Comparison of ENCODE assay signal across 8 cellular contexts in the genomic region with DNA sequence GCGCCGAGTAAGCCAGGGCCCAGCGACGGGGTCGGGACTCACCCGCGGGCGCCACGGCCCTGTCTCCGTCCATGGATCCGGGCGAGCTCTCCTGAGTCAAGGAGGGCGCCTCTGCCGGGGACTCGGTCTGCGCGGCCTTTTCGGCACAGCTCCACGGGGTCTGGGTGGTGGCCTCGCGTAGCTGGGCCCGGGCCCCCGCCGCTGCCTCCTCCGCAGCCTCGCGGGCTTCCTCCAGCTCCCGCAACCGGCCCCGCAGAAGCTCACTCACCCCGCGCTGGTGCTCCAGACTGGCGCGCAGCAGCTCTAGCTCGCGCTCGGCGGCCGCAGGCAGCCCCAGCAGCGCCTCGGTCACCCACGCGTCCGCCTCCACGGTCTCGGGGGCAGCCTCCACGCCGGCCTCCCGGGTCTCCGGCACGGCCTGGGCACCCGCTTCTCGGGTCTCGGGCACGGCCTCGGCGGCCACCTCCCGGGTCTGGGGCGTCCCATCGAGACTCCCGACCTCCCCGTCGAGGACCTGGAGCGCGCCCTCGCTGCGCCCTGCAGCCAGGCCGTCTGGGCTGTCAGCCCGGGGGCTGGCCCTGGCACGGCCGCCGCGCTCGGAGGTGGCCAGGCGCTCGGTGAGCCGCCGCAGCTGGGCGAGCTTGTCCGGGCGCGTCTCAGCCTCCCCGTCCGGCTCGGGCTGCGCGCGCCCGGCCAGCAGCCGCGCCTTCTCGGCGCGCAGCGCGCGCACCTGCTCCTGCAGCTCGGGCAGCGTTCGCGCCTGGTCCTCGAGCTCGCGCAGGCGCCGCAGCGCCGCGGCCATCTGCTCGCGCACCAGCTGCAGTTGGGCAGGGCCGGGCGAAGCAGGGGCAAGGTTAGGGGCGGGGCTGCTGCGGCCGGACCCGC. TPM values are rescaled to one million over a fixed set of nuclear protein-coding genes. Genes with fewer than 3 reads are reported as not detected.
DNase-seq lines count a peak whose midpoint lies in the region; ATAC-seq, FAIRE-seq and TF ChIP-seq lines count a peak whose summit lies in the region.

No MANE protein-coding gene starts in this region.

- 15% methylated on average over 60 of the region's 117 CpGs for WGBS in K562 (ENCODE audit: insufficient coverage, low coverage, missing lambda C conversion rate)
- 15 to 24% methylated on average over 4 to 9 of the region's 117 CpGs for WGBS in thyroid gland, 2 donors

- TF ChIP-seq RAD21 in K562 (CRISPR knock-in tag; conservative IDR thresholded peaks at IDR 0.05 in 1 of 2, IDR thresholded peaks at IDR 0.05 in 1 of 2), result no peak

- peak overlapping the region; percentile 55 to 68 (median 65) for H3K4me3 ChIP-seq in BLaER1 treated with 17β-estradiol and CSF1 and Interleukin-3, amounts not matched to agents 10 nM and 100 nM
- peak overlapping the region; percentile 30; the same call in 1 of the 2 replicates for H3K4me3 ChIP-seq in K562
- peak overlapping the region; percentile 5 for H3K4me3 ChIP-seq in kidney epithelial cell (ENCODE audit: low read depth, low read length)
- H3K4me3 ChIP-seq in thyroid gland (replicated peaks in 1 of 3), result peak overlapping the region in 1 of 3 donors; percentile 21

- no peaks in the 10 kb centered on the region for H3K36me3 ChIP-seq in BLaER1 treated with 17β-estradiol and CSF1 and Interleukin-3, amounts not matched to agents 10 nM and 100 nM
- no peaks in the 10 kb centered on the region for H3K36me3 ChIP-seq in K562 (ENCODE audit: control insufficient read depth, insufficient read depth, low read length)
- no peaks in the 10 kb centered on the region for H3K36me3 ChIP-seq in kidney epithelial cell (ENCODE audit: control insufficient read depth, insufficient read depth, low read length)
- no peaks in the 10 kb centered on the region for H3K36me3 ChIP-seq in thyroid gland

- CTCF ChIA-PET in K562 (lab: Yijun Ruan, JAX; ENCODE audit: low intra/inter-chr PET ratio), result no interaction called here

- no peak for FAIRE-seq in K562 (lab: Jason Lieb, UNC)

- H3K9me3 ChIP-seq in BLaER1 treated with 17β-estradiol and CSF1 and Interleukin-3, amounts not matched to agents 10 nM and 100 nM (replicated peaks in 1 of 11), result no peaks in the 10 kb centered on the region
- no peaks in the 10 kb centered on the region for H3K9me3 ChIP-seq in K562 (replicated peaks; ENCODE audit: control insufficient read depth, insufficient read depth, low read depth, low read length)
- no peaks in the 10 kb centered on the region for H3K9me3 ChIP-seq in thyroid gland

- peak overlapping the region; percentile 45; the same call in 1 of the 2 replicates for H2AFZ ChIP-seq in K562 (ENCODE audit: low read depth, low read length)

- TF ChIP-seq EP300 in K562 (IDR thresholded peaks at IDR 0.05; ENCODE audit: low read length), result no peak

- DNase-seq in NCI-H524 (lab: John Stamatoyannopoulos, UW) (peak; percentile 66 to 87), K562 (ENCODE audit: extremely low read depth in 1 of 4, low spot score in 3 of 4) (peak in 3 of 4 experiments; percentile 54 to 77 (median 73)), kidney epithelial cell (ENCODE audit: low read depth) (no peak), thyroid gland (peak; percentile 59 to 64), NCI-H187 treated with DMSO at 0.1 percent for 48 hours (lab: John Stamatoyannopoulos, UW) (no peak)

- ATAC-seq in GM19372 (IDR thresholded peaks at IDR 0.05; ENCODE audit: low read depth, unreplicated experiment) (peak; percentile 71), K562 (peak; percentile 65), HG02623 (IDR thresholded peaks at IDR 0.05; ENCODE audit: unreplicated experiment) (no peak)

- peak overlapping the region; percentile 82 to 99 (median 94) for H3K4me2 ChIP-seq in BLaER1 treated with 17β-estradiol and CSF1 and Interleukin-3, amounts not matched to agents 10 nM and 100 nM
- no peak overlapping the region for H3K4me2 ChIP-seq in K562 (ENCODE audit: insufficient read depth, low read length)

- in situ Hi-C loops in K562 (cut with MboI), result no loop called here

- peak overlapping the region in 7 of 11 experiments; percentile 39 to 57 (median 49); a peak in 10 of 22 replicates for H3K27ac ChIP-seq in BLaER1 treated with 17β-estradiol and CSF1 and Interleukin-3, amounts not matched to agents 10 nM and 100 nM
- no peak overlapping the region for H3K27ac ChIP-seq in K562 (ENCODE audit: extremely low read depth, low read depth, low read length)
- no peak overlapping the region for H3K27ac ChIP-seq in thyroid gland

- H3K4me1 ChIP-seq in BLaER1 treated with 17β-estradiol and CSF1 and Interleukin-3, amounts not matched to agents 10 nM and 100 nM, result peaks cover 26 to 42% (median 37%) of the 10 kb centered on the region in 10 experiments
- H3K4me1 ChIP-seq in K562 (replicated peaks in 1 of 2; ENCODE audit: control insufficient read depth in 2 of 2, insufficient read depth in 2 of 2, low read length in 2 of 2), result peaks cover 0 to 34% of the 10 kb centered on the region in 2 experiments; a peak in 3 of 5 replicates
- peaks cover 0 to 20% of the 10 kb centered on the region in 2 donors for H3K4me1 ChIP-seq in thyroid gland

- H3K9ac ChIP-seq in BLaER1 treated with 17β-estradiol and CSF1 and Interleukin-3, amounts not matched to agents 10 nM and 100 nM, result peak overlapping the region in 10 of 11 experiments; percentile 42 to 79 (median 64); a peak in 20 of 22 replicates
- H3K9ac ChIP-seq in K562 (ENCODE audit: insufficient read depth in 1 of 2, low read depth in 2 of 2, low read length in 2 of 2), result peak overlapping the region in 1 of 2 experiments; percentile 10; a peak in 1 of 4 replicates

- POLR2A ChIA-PET in K562 (lab: Yijun Ruan, JAX), result interaction anchor here (0.6 to 3.8 kb wide), 4 partner anchors 11 to 79 kb away, joined by 3 to 34 read pairs (median 4); partner anchors contain the start of genes NDUFA7 and RPS28

- H3K79me2 ChIP-seq in K562 (ENCODE audit: control insufficient read depth, insufficient read depth, low read length), result no peaks in the 10 kb centered on the region

- intact Hi-C loops in K562 (cut with micrococcal nuclease), result no loop called here
- intact Hi-C loops in thyroid gland (cut with DNase I), result loop anchor here (10.0 kb wide), 1 partner anchor 250 kb away; no protein-coding TSS in a partner anchor

- H3K27me3 ChIP-seq in BLaER1 treated with 17β-estradiol and CSF1 and Interleukin-3, amounts not matched to agents 10 nM and 100 nM, result peaks cover 31 to 44% (median 38%) of the 10 kb centered on the region in 11 experiments
- H3K27me3 ChIP-seq in K562 (ENCODE audit: control insufficient read depth in 2 of 2, insufficient read depth in 2 of 2, low read length in 2 of 2) (peaks cover 13 to 33% of the 10 kb centered on the region in 2 experiments; a peak in 4 of 5 replicates), kidney epithelial cell (ENCODE audit: control insufficient read depth, insufficient read depth, low read length) (peaks cover 31% of the 10 kb centered on the region), thyroid gland (no peaks in the 10 kb centered on the region)

- H3K9me1 ChIP-seq in K562 (ENCODE audit: control insufficient read depth, insufficient read depth, low read length), result no peaks in the 10 kb centered on the region

- H4K20me1 ChIP-seq in BLaER1 treated with 17β-estradiol and CSF1 and Interleukin-3, amounts not matched to agents 10 nM and 100 nM, result peaks cover 0 to 31% (median 8%) of the 10 kb centered on the region in 11 experiments; a peak in 10 of 22 replicates
- H4K20me1 ChIP-seq in K562 (replicated peaks; ENCODE audit: control insufficient read depth, insufficient read depth, low read length), result no peaks in the 10 kb centered on the region

- TF ChIP-seq CTCF in K562 (IDR thresholded peaks at IDR 0.05 in 2 of 3, conservative IDR thresholded peaks at IDR 0.05 in 1 of 3; ENCODE audit: insufficient read depth in 2 of 3, low read depth in 1 of 3, low read length in 3 of 3), result no peak
- no peak for TF ChIP-seq CTCF in kidney epithelial cell (IDR thresholded peaks at IDR 0.05; ENCODE audit: insufficient read depth, low read length, poor library complexity, severe bottlenecking)
- no peak for TF ChIP-seq CTCF in thyroid gland (IDR thresholded peaks at IDR 0.05)

- TF ChIP-seq POLR2A in K562 (conservative IDR thresholded peaks at IDR 0.05), result no peak
- TF ChIP-seq POLR2A in thyroid gland (IDR thresholded peaks at IDR 0.05), result no peak

- no TSS peak for BruUV-seq in K562 (replicated peaks; lab: Mats Ljungman, UMichigan)

RNA-seq across cellular contexts. Expression of gene KANK3, which starts 8.4 kb away (rescaled TPM):
- total RNA-seq in K562 (2011; cell fraction: chromatin; rRNA removed; ENCODE audit: low replicate concordance), result 0.44 and 1.0 TPM in 2 replicates
- total RNA-seq in K562 (2011; cell fraction: nucleolus; rRNA removed), result 0.53 and 0.83 TPM in 2 replicates
- total RNA-seq in K562 (2011; cell fraction: nucleoplasm; rRNA removed), result 0.76 and 0.95 TPM in 2 replicates
- total RNA-seq in K562 (2014; rRNA removed) (not detected in 2 replicates), K562 (2014; rRNA removed; fragmentation: Illumina TruSeq; extraction: Trizol) (not detected in 2 replicates), K562 (2015; rRNA removed; fragmentation: Illumina TruSeq; extraction: Trizol) (not detected in 2 replicates), K562 (2021) (0.22 and 0.40 TPM in 2 replicates), kidney epithelial cell (3.7 and 8.1 TPM in 2 replicates), thyroid gland (10 to 100 TPM; 21.1 to 49.7 (median 30.5) TPM)
- polyA plus RNA-seq in K562 (2011; rRNA removed) (0.08 TPM in 2 replicates), K562 (2014; fragmentation: Illumina TruSeq; extraction: Trizol) (0.06 TPM in 1 of 2 replicates, not detected in the other), K562 (2014; fragmentation: Nextera tagmentation; extraction: Ambion mirVana) (under 1 TPM in 1 of 2 experiments, not detected in 1; 0.03 TPM), K562 (2014; rRNA removed) (not detected in 2 replicates)
- polyA plus RNA-seq in K562 (2011; cell fraction: cytosol; rRNA removed), result 0.10 and 0.27 TPM in 2 replicates
- 0.41 and 0.82 TPM in 2 replicates for polyA plus RNA-seq in K562 (2011; cell fraction: nucleus; rRNA removed)
- polyA plus RNA-seq in K562 (2012), result 0.14 and 0.18 TPM in 2 replicates
- polyA minus RNA-seq in K562 (2011; rRNA and poly(A)+ RNA removed), result not detected in 2 replicates
- not detected in 2 replicates for polyA minus RNA-seq in K562 (2011; cell fraction: cytosol; rRNA and poly(A)+ RNA removed)
- polyA minus RNA-seq in K562 (2011; cell fraction: nucleus; rRNA and poly(A)+ RNA removed), result 0.11 and 0.54 TPM in 2 replicates

RNA-seq across cellular contexts. Expression of gene RPS28, which starts 13.4 kb away (rescaled TPM):
- total RNA-seq in K562 (2011; cell fraction: chromatin; rRNA removed; ENCODE audit: low replicate concordance), result 88.1 and 153 TPM in 2 replicates
- 167 TPM in 2 replicates for total RNA-seq in K562 (2011; cell fraction: nucleolus; rRNA removed)
- total RNA-seq in K562 (2011; cell fraction: nucleoplasm; rRNA removed), result 206 and 397 TPM in 2 replicates
- total RNA-seq in K562 (2014; rRNA removed) (1,864 and 2,438 TPM in 2 replicates), K562 (2014; rRNA removed; fragmentation: Illumina TruSeq; extraction: Trizol) (130 and 165 TPM in 2 replicates), K562 (2015; rRNA removed; fragmentation: Illumina TruSeq; extraction: Trizol) (471 and 527 TPM in 2 replicates), K562 (2021) (2,747 and 3,081 TPM in 2 replicates), kidney epithelial cell (298 and 330 TPM in 2 replicates), thyroid gland (100 to 1,000 TPM; 262 to 525 (median 420) TPM)
- polyA plus RNA-seq in K562 (2011; rRNA removed) (662 and 1,013 TPM in 2 replicates), K562 (2014; fragmentation: Illumina TruSeq; extraction: Trizol) (866 and 1,057 TPM in 2 replicates), K562 (2014; fragmentation: Nextera tagmentation; extraction: Ambion mirVana) (1,000 to 10,000 TPM; 2,724 to 2,827 TPM), K562 (2014; rRNA removed) (1,303 and 1,847 TPM in 2 replicates)
- polyA plus RNA-seq in K562 (2011; cell fraction: cytosol; rRNA removed), result 1,028 and 1,084 TPM in 2 replicates
- 641 and 754 TPM in 2 replicates for polyA plus RNA-seq in K562 (2011; cell fraction: nucleus; rRNA removed)
- polyA plus RNA-seq in K562 (2012), result 3,105 and 3,833 TPM in 2 replicates
- polyA minus RNA-seq in K562 (2011; rRNA and poly(A)+ RNA removed), result 177 and 211 TPM in 2 replicates
- polyA minus RNA-seq in K562 (2011; cell fraction: cytosol; rRNA and poly(A)+ RNA removed), result 416 and 590 TPM in 2 replicates
- 61.5 and 90.0 TPM in 2 replicates for polyA minus RNA-seq in K562 (2011; cell fraction: nucleus; rRNA and poly(A)+ RNA removed)

RNA-seq across cellular contexts. Expression of gene NDUFA7, which starts 13.5 kb away (rescaled TPM):
- total RNA-seq in K562 (2011; cell fraction: chromatin; rRNA removed; ENCODE audit: low replicate concordance), result 14.3 and 43.7 TPM in 2 replicates
- total RNA-seq in K562 (2011; cell fraction: nucleolus; rRNA removed), result 43.4 and 46.7 TPM in 2 replicates
- 37.7 and 37.8 TPM in 2 replicates for total RNA-seq in K562 (2011; cell fraction: nucleoplasm; rRNA removed)
- 114 and 148 TPM in 2 replicates for total RNA-seq in K562 (2014; rRNA removed)
- 49.8 and 70.8 TPM in 2 replicates for total RNA-seq in K562 (2014; rRNA removed; fragmentation: Illumina TruSeq; extraction: Trizol)
- 134 and 142 TPM in 2 replicates for total RNA-seq in K562 (2015; rRNA removed; fragmentation: Illumina TruSeq; extraction: Trizol)
- 101 and 105 TPM in 2 replicates for total RNA-seq in K562 (2021)
- 79.6 and 135 TPM in 2 replicates for polyA plus RNA-seq in K562 (2011; rRNA removed)
- polyA plus RNA-seq in K562 (2011; cell fraction: cytosol; rRNA removed), result 201 and 321 TPM in 2 replicates
- polyA plus RNA-seq in K562 (2011; cell fraction: nucleus; rRNA removed), result 93.7 and 110 TPM in 2 replicates
- 150 and 163 TPM in 2 replicates for polyA plus RNA-seq in K562 (2012)
- 212 and 228 TPM in 2 replicates for polyA plus RNA-seq in K562 (2014; fragmentation: Illumina TruSeq; extraction: Trizol)
- 100 to 1,000 TPM; 312 to 348 TPM for polyA plus RNA-seq in K562 (2014; fragmentation: Nextera tagmentation; extraction: Ambion mirVana)
- 152 and 187 TPM in 2 replicates for polyA plus RNA-seq in K562 (2014; rRNA removed)
- polyA minus RNA-seq in K562 (2011; rRNA and poly(A)+ RNA removed), result 23.9 and 35.3 TPM in 2 replicates
- 67.7 and 108 TPM in 2 replicates for polyA minus RNA-seq in K562 (2011; cell fraction: cytosol; rRNA and poly(A)+ RNA removed)
- 13.7 and 28.9 TPM in 2 replicates for polyA minus RNA-seq in K562 (2011; cell fraction: nucleus; rRNA and poly(A)+ RNA removed)
- 49.8 and 61.4 TPM in 2 replicates for total RNA-seq in kidney epithelial cell
- total RNA-seq in thyroid gland, result 10 to 100 TPM in 2 of 4 donors, 1 to 10 TPM in 2; 3.8 to 39.7 (median 17.0) TPM

RNA-seq across cellular contexts. Expression of gene CD320, which starts 26.5 kb away (rescaled TPM):
- total RNA-seq in K562 (2011; cell fraction: chromatin; rRNA removed; ENCODE audit: low replicate concordance), result 13.8 and 50.6 TPM in 2 replicates
- 113 and 115 TPM in 2 replicates for total RNA-seq in K562 (2011; cell fraction: nucleolus; rRNA removed)
- 51.0 and 58.3 TPM in 2 replicates for total RNA-seq in K562 (2011; cell fraction: nucleoplasm; rRNA removed)
- total RNA-seq in K562 (2014; rRNA removed), result 71.4 and 100 TPM in 2 replicates
- total RNA-seq in K562 (2014; rRNA removed; fragmentation: Illumina TruSeq; extraction: Trizol), result 7.9 and 13.3 TPM in 2 replicates
- 42.3 and 45.6 TPM in 2 replicates for total RNA-seq in K562 (2015; rRNA removed; fragmentation: Illumina TruSeq; extraction: Trizol)
- total RNA-seq in K562 (2021), result 94.5 and 97.0 TPM in 2 replicates
- 34.4 and 42.4 TPM in 2 replicates for polyA plus RNA-seq in K562 (2011; rRNA removed)
- 79.7 and 224 TPM in 2 replicates for polyA plus RNA-seq in K562 (2011; cell fraction: cytosol; rRNA removed)
- 32.2 and 55.2 TPM in 2 replicates for polyA plus RNA-seq in K562 (2011; cell fraction: nucleus; rRNA removed)
- 63.8 and 67.0 TPM in 2 replicates for polyA plus RNA-seq in K562 (2012)
- 29.4 and 47.0 TPM in 2 replicates for polyA plus RNA-seq in K562 (2014; fragmentation: Illumina TruSeq; extraction: Trizol)
- polyA plus RNA-seq in K562 (2014; fragmentation: Nextera tagmentation; extraction: Ambion mirVana), result 1 to 10 TPM in 1 of 2 experiments, under 1 TPM in 1; 0.45 to 2.5 TPM
- 75.0 and 81.0 TPM in 2 replicates for polyA plus RNA-seq in K562 (2014; rRNA removed)
- 4.9 and 8.8 TPM in 2 replicates for polyA minus RNA-seq in K562 (2011; rRNA and poly(A)+ RNA removed)
- 23.0 and 32.5 TPM in 2 replicates for polyA minus RNA-seq in K562 (2011; cell fraction: cytosol; rRNA and poly(A)+ RNA removed)
- 8.1 and 8.7 TPM in 2 replicates for polyA minus RNA-seq in K562 (2011; cell fraction: nucleus; rRNA and poly(A)+ RNA removed)
- 85.6 and 104 TPM in 2 replicates for total RNA-seq in kidney epithelial cell
- total RNA-seq in thyroid gland, result 100 to 1,000 TPM in 1 of 4 donors, 10 to 100 TPM in 3; 20.8 to 114 (median 74.0) TPM

RNA-seq across cellular contexts. Expression of gene ANGPTL4, which starts 29.3 kb away (rescaled TPM):
- total RNA-seq in K562 (2011; cell fraction: chromatin; rRNA removed; ENCODE audit: low replicate concordance), result 0.35 and 2.5 TPM in 2 replicates
- 1.8 and 4.8 TPM in 2 replicates for total RNA-seq in K562 (2011; cell fraction: nucleolus; rRNA removed)
- total RNA-seq in K562 (2011; cell fraction: nucleoplasm; rRNA removed), result 1.4 and 1.8 TPM in 2 replicates
- total RNA-seq in K562 (2014; rRNA removed) (0.05 and 0.33 TPM in 2 replicates), K562 (2014; rRNA removed; fragmentation: Illumina TruSeq; extraction: Trizol) (not detected in 2 replicates), K562 (2015; rRNA removed; fragmentation: Illumina TruSeq; extraction: Trizol) (0.08 and 0.22 TPM in 2 replicates), K562 (2021) (0.20 and 0.24 TPM in 2 replicates), kidney epithelial cell (22.4 and 31.4 TPM in 2 replicates), thyroid gland (10 to 100 TPM; 19.9 to 99.8 (median 46.6) TPM)
- polyA plus RNA-seq in K562 (2011; rRNA removed) (0.64 and 0.77 TPM in 2 replicates), K562 (2014; fragmentation: Illumina TruSeq; extraction: Trizol) (0.32 TPM in 1 of 2 replicates, not detected in the other), K562 (2014; fragmentation: Nextera tagmentation; extraction: Ambion mirVana) (not detected), K562 (2014; rRNA removed) (0.15 and 0.85 TPM in 2 replicates)
- polyA plus RNA-seq in K562 (2011; cell fraction: cytosol; rRNA removed), result 0.46 and 3.3 TPM in 2 replicates
- 0.94 and 4.1 TPM in 2 replicates for polyA plus RNA-seq in K562 (2011; cell fraction: nucleus; rRNA removed)
- 0.61 and 0.65 TPM in 2 replicates for polyA plus RNA-seq in K562 (2012)
- 0.46 TPM in 1 of 2 replicates, not detected in the other for polyA minus RNA-seq in K562 (2011; rRNA and poly(A)+ RNA removed)
- 2.3 TPM in 1 of 2 replicates, not detected in the other for polyA minus RNA-seq in K562 (2011; cell fraction: cytosol; rRNA and poly(A)+ RNA removed)
- 0.78 and 1.8 TPM in 2 replicates for polyA minus RNA-seq in K562 (2011; cell fraction: nucleus; rRNA and poly(A)+ RNA removed)

Comparison
In these comparisons a context has a peak if more than half of its experiments do, and no peak if none do; other contexts are left out.
1. H3K27ac ChIP-seq: peak in BLaER1 treated with 17β-estradiol and CSF1 and Interleukin-3, amounts not matched to agents 10 nM and 100 nM (7 of 11); none in K562 (single experiment) and thyroid gland (0 of 3).
2. DNase-seq: peak in NCI-H524 (2 of 2), K562 (3 of 4) and thyroid gland (2 of 2); none in kidney epithelial cell (single experiment) and NCI-H187 treated with DMSO at 0.1 percent for 48 hours (single experiment).